8 cellular contexts compared by ENCODE assay signal in genomic region chr6:160990847-160991410, GRCh38. TPM values are rescaled to one million over a fixed set of nuclear protein-coding genes. Genes with fewer than 3 reads are reported as not detected.
DNase-seq lines count a peak whose midpoint lies in the region; ATAC-seq and TF ChIP-seq lines count a peak whose summit lies in the region.

No MANE protein-coding gene starts in this region.

- no peaks in the 10 kb centered on the region for H3K27me3 ChIP-seq in right cardiac atrium (ENCODE audit: control insufficient read depth, insufficient read depth)

- WGBS in right cardiac atrium = 3% methylated on average over 16 of the region's 16 CpGs

- intact Hi-C loops in activated B cell treated with CpG ODN at 0.5 μM for 24 hours (cut with micrococcal nuclease) = loop anchor here (1.0 to 5.0 kb wide), 5 partner anchors 36 to 1736 kb away; partner anchors contain the start of genes PACRG and PRKN
- intact Hi-C loops in right cardiac atrium (cut with DNase I) = loop anchor here (5.0 to 10.0 kb wide), 2 partner anchors 59 to 384 kb away; no protein-coding TSS in a partner anchor

- no peaks in the 10 kb centered on the region for H3K9me3 Mint-ChIP-seq in activated B cell treated with CpG ODN at 0.5 μM for 24 hours

- H3K4me1 ChIP-seq in right cardiac atrium (ENCODE audit: control insufficient read depth, insufficient read depth, low read length) = peaks cover 3% of the 10 kb centered on the region

- ATAC-seq in activated B cell treated with CpG ODN at 0.5 μM for 24 hours (ENCODE audit: low read depth) = no peak
- no peak for ATAC-seq in right cardiac atrium
- ATAC-seq in HG03439 (IDR thresholded peaks at IDR 0.05; ENCODE audit: unreplicated experiment) = no peak
- ATAC-seq in GM18505 (IDR thresholded peaks at IDR 0.05; ENCODE audit: unreplicated experiment) = no peak
- ATAC-seq in HG03457 (IDR thresholded peaks at IDR 0.05; ENCODE audit: unreplicated experiment) = no peak
- no peak for ATAC-seq in HG03565 (IDR thresholded peaks at IDR 0.05; ENCODE audit: unreplicated experiment)

- peaks cover 4% of the 10 kb centered on the region for H3K36me3 Mint-ChIP-seq in activated B cell treated with CpG ODN at 0.5 μM for 24 hours (ENCODE audit: low read depth)

- H3K4me3 Mint-ChIP-seq in activated B cell treated with CpG ODN at 0.5 μM for 24 hours = peak overlapping the region; percentile 90

- H3K4me3 ChIP-seq in HFF-Myc (replicated peaks; ENCODE audit: low read depth, low read length) (peak overlapping the region; percentile 70), right cardiac atrium (ENCODE audit: low read length) (peak overlapping the region; percentile 52), skin epidermis (peak overlapping the region; percentile 68 to 100 (median 95))

- POLR2A ChIA-PET in activated B cell treated with CpG ODN at 0.5 μM for 24 hours (lab: Charles Lee) = interaction anchor here (0.6 kb wide), 1 partner anchor 1183 kb away, joined by 5 read pairs; no protein-coding TSS in a partner anchor

- H3K4me1 Mint-ChIP-seq in activated B cell treated with CpG ODN at 0.5 μM for 24 hours = peaks cover 35% of the 10 kb centered on the region

- TF ChIP-seq POLR2A in GM18505 (IDR thresholded peaks at IDR 0.05; ENCODE audit: borderline replicate concordance, extremely low read depth, insufficient read depth, insufficient read length) = no peak

- H3K9me3 ChIP-seq in right cardiac atrium (ENCODE audit: control insufficient read depth, low read length) = no peaks in the 10 kb centered on the region

- H3K27me3 Mint-ChIP-seq in activated B cell treated with CpG ODN at 0.5 μM for 24 hours = peaks cover 2% of the 10 kb centered on the region

- TF ChIP-seq CTCF in HFF-Myc (IDR thresholded peaks at IDR 0.05; ENCODE audit: low read depth, low read length, missing control alignments) (no peak), activated B cell treated with CpG ODN at 0.5 μM for 24 hours (IDR thresholded peaks at IDR 0.05) (no peak)

- peak overlapping the region; percentile 50 for H3K27ac Mint-ChIP-seq in activated B cell treated with CpG ODN at 0.5 μM for 24 hours

- CTCF ChIA-PET in activated B cell treated with CpG ODN at 0.5 μM for 24 hours (lab: Charles Lee) = no interaction called here

- H3K27ac ChIP-seq in right cardiac atrium (ENCODE audit: low read length) (peak overlapping the region; percentile 96), skin epidermis (peak overlapping the region; percentile 86 to 98 (median 94))

- DNase-seq in HFF-Myc (ENCODE audit: extremely low read depth, low read depth) = no peak
- DNase-seq in activated B cell treated with CpG ODN at 0.5 μM for 24 hours = no peak
- no peak for DNase-seq in right cardiac atrium

RNA-seq across cellular contexts. Expression of gene MAP3K4, which starts 0.6 kb away (rescaled TPM):
- total RNA-seq in activated B cell treated with CpG ODN at 0.5 μM for 24 hours = 50.6 and 66.5 TPM in 2 replicates
- total RNA-seq in right cardiac atrium = 10 to 100 TPM; 28.0 to 42.3 (median 33.7) TPM
- 11.8 TPM for polyA plus RNA-seq in right cardiac atrium
